Comparison of ENCODE assay signal across 15 cellular contexts in genomic region chrX:28120076-28120475, GRCh38.
A peak's percentile ranks its signal among the peaks of the same experiment; 100 is the strongest.
DNase-seq lines count a peak whose midpoint lies in the region; FAIRE-seq and TF ChIP-seq lines count a peak whose summit lies in the region.
"Had no signal": no experiment of that assay in that cellular context is flagged by ENCODE, and none has a peak within 500 bp of the region (broad histone marks: within the 10 kb centered on the region; RNA-seq: fewer than 3 reads in every experiment).

No MANE protein-coding gene starts in this region.

- peaks cover 6% of the 10 kb centered on the region for H3K9me3 Mint-ChIP-seq in Calu3 (ENCODE audit: low read depth, unreplicated experiment)

- H3K9ac ChIP-seq in mesendoderm (ENCODE audit: low read length): no peak overlapping the region

- no peak overlapping the region for H3K4me2 ChIP-seq in mesendoderm (ENCODE audit: low read length)

- H3K18ac ChIP-seq in mesendoderm (ENCODE audit: low read length): no peak overlapping the region

- no peak for FAIRE-seq in bronchial epithelial cell (lab: Jason Lieb, UNC)

- H3K27ac ChIP-seq in mesendoderm (ENCODE audit: low read depth, low read length): no peak overlapping the region
- H3K27ac ChIP-seq: HL-60 had no signal

- intact Hi-C loops in Calu3 (cut with micrococcal nuclease; ENCODE audit: unreplicated experiment): no loop called here

- H3K27me3 Mint-ChIP-seq in Calu3 (ENCODE audit: unreplicated experiment): no peaks in the 10 kb centered on the region

- H3K4me3 ChIP-seq in bronchial epithelial cell (ENCODE audit: low read depth, low read length) (no peak overlapping the region), mesendoderm (ENCODE audit: low read length) (no peak overlapping the region)

- H3K79me2 ChIP-seq in mesendoderm (ENCODE audit: control insufficient read depth, insufficient read depth, low read length): no peaks in the 10 kb centered on the region

- peak overlapping the region; percentile 87 for H3K27ac Mint-ChIP-seq in Calu3 (ENCODE audit: unreplicated experiment)

- H2BK120ac ChIP-seq in mesendoderm (ENCODE audit: low read depth, low read length): no peak overlapping the region

- WGBS in mesendoderm (ENCODE audit: extremely low coverage, insufficient coverage, low lambda C conversion rate): no CpG with 5 or more reads among the region's 4 CpGs

- H3K4ac ChIP-seq in mesendoderm (ENCODE audit: low read depth, low read length): no peak overlapping the region

- no peak overlapping the region for H4K5ac ChIP-seq in mesendoderm (ENCODE audit: low read length)

- H2BK15ac ChIP-seq in mesendoderm (replicated peaks; ENCODE audit: low read depth): no peak overlapping the region

- H3K4me1 Mint-ChIP-seq in Calu3 (ENCODE audit: low read depth, unreplicated experiment): peaks cover 16% of the 10 kb centered on the region

- H4K8ac ChIP-seq in mesendoderm (ENCODE audit: low read depth, low read length): no peak overlapping the region

- no peak overlapping the region for H3K4me3 Mint-ChIP-seq in Calu3 (ENCODE audit: low read depth, unreplicated experiment)

- H3K23ac ChIP-seq in mesendoderm (ENCODE audit: low read length): no peak overlapping the region

- in situ Hi-C loops in KBM-7 (cut with MboI; ENCODE audit: low pct_unique_long_range_greater_than_20kb, low sequenced_read_pairs): no loop called here

- H3K79me1 ChIP-seq in mesendoderm (ENCODE audit: low read length): no peaks in the 10 kb centered on the region

- DNase-seq in Calu3 (peak; percentile 34), KBM-7 (peak; percentile 84), bronchial epithelial cell (ENCODE audit: low read depth) (peak; percentile 80), mesendoderm (peak; percentile 30), RPMI8226 (no peak), NCI-H82 treated with DMSO at 0.1 percent for 48 hours (lab: John Stamatoyannopoulos, UW; ENCODE audit: unreplicated experiment) (no peak), cerebellum (ENCODE audit: low spot score) (no peak)
- DNase-seq: C1 segment of cervical spinal cord, DMS 273 treated with DMSO at 0.1 percent for 48 hours, DND-41, H7, NCI-H1694 treated with DMSO at 0.1 percent for 48 hours, NCI-H2227 treated with DMSO at 0.1 percent for 48 hours, NCI-H82 had no signal

- H3K36me3 ChIP-seq in bronchial epithelial cell (ENCODE audit: control insufficient read depth, insufficient read depth, low read length) (no peaks in the 10 kb centered on the region), mesendoderm (ENCODE audit: control insufficient read depth, insufficient read depth, low read length) (no peaks in the 10 kb centered on the region)

- TF ChIP-seq CTCF in Calu3 (IDR thresholded peaks at IDR 0.05; ENCODE audit: unreplicated experiment) (no peak), bronchial epithelial cell (IDR thresholded peaks at IDR 0.05; ENCODE audit: insufficient read depth, low read length, severe bottlenecking) (no peak)

- H3K56ac ChIP-seq in mesendoderm (ENCODE audit: low read length): no peak overlapping the region

- no TSS peak for BruUV-seq in Calu3 (replicated peaks; lab: Mats Ljungman, UMichigan)

- CTCF ChIA-PET in Calu3 (lab: Charles Lee): no interaction called here

- no peak overlapping the region for H2AK5ac ChIP-seq in mesendoderm (ENCODE audit: low read length)

- H3K27me3 ChIP-seq in bronchial epithelial cell (ENCODE audit: control insufficient read depth, insufficient read depth, low read length) (no peaks in the 10 kb centered on the region), mesendoderm (ENCODE audit: insufficient read depth, low read length, poor library complexity) (no peaks in the 10 kb centered on the region)

- H2BK5ac ChIP-seq in mesendoderm (ENCODE audit: low read length): no peak overlapping the region

- no peaks in the 10 kb centered on the region for H3K4me1 ChIP-seq in mesendoderm (ENCODE audit: control insufficient read depth, low read depth, low read length)

- peaks cover 5% of the 10 kb centered on the region for H3K36me3 Mint-ChIP-seq in Calu3 (ENCODE audit: insufficient read depth, unreplicated experiment)

Comparison
In these comparisons a context has a peak if more than half of its experiments do, and no peak if none do; other contexts are left out.
1. DNase-seq: peak in Calu3 (single experiment), KBM-7 (single experiment), bronchial epithelial cell (single experiment) and mesendoderm (single experiment); none in RPMI8226 (single experiment), NCI-H82 treated with DMSO at 0.1 percent for 48 hours (single experiment) and cerebellum (single experiment).